Comparison of ENCODE assay signal across 1 cellular context in genomic region chr13:24356837-24357236, GRCh38.
A peak's percentile ranks its signal among the peaks of the same experiment; 100 is the strongest.
TF ChIP-seq lines count a peak whose summit lies in the region.

No MANE protein-coding gene starts in this region.

TF ChIP-seq in HepG2, 621 proteins besides CTCF, POLR2A, EP300 and RAD21:
- TF ChIP-seq CREB1 (IDR thresholded peaks at IDR 0.05) (peak; percentile 65), CREB1 (CRISPR knock-in tag; IDR thresholded peaks at IDR 0.05) (no peak), FOXA1 (IDR thresholded peaks at IDR 0.05) (peak; percentile 2; the same call in 1 of the 2 replicates), FOXA1 (CRISPR knock-in tag; IDR thresholded peaks at IDR 0.05) (no peak), TRIM22 (IDR thresholded peaks at IDR 0.05) (0 out of 2 replicates have a peak, but pooled peaks have one; percentile 15), ARNT (IDR thresholded peaks at IDR 0.05) (0 out of 2 replicates have a peak, but pooled peaks have one; percentile 50), NCOA1 (CRISPR knock-in tag; IDR thresholded peaks at IDR 0.05) (no peak), CENPT (CRISPR knock-in tag; IDR thresholded peaks at IDR 0.05; ENCODE audit: low read depth) (no peak), GABPA (IDR thresholded peaks at IDR 0.05; ENCODE audit: low read depth, low read length) (no peak), GABPA (CRISPR knock-in tag; IDR thresholded peaks at IDR 0.05; ENCODE audit: low read depth) (no peak), SOX6 (IDR thresholded peaks at IDR 0.05) (peak; percentile 14; the same call in 1 of the 2 replicates), SOX6 (CRISPR knock-in tag; IDR thresholded peaks at IDR 0.05) (no peak), ZNF646 (CRISPR knock-in tag; IDR thresholded peaks at IDR 0.05) (peak; percentile 23; the same call in 1 of the 2 replicates), ZSCAN25 (CRISPR knock-in tag; IDR thresholded peaks at IDR 0.05) (no peak), LCORL (IDR thresholded peaks at IDR 0.05) (peak; percentile 7; the same call in 1 of the 2 replicates), LCORL (CRISPR knock-in tag; IDR thresholded peaks at IDR 0.05) (no peak), MNT (IDR thresholded peaks at IDR 0.05) (peak; percentile 74)
